ENCODE assay signal across 1 cellular context in genomic region chr15:63892794-63893441, GRCh38.
TF ChIP-seq lines count a peak whose summit lies in the region.

No MANE protein-coding gene starts in this region.

TF ChIP-seq in K562, 482 proteins besides CTCF, POLR2A, EP300 and RAD21 (continued from another document and continues in another):
- TF ChIP-seq ATF6 (CRISPR knock-in tag; IDR thresholded peaks at IDR 0.05) (no peak), ZNF431 (CRISPR knock-in tag; IDR thresholded peaks at IDR 0.05) (no peak), HSF4 (CRISPR knock-in tag; IDR thresholded peaks at IDR 0.05; ENCODE audit: borderline replicate concordance) (no peak), ZNF217 (CRISPR knock-in tag; IDR thresholded peaks at IDR 0.05) (no peak), FOXJ3 (CRISPR knock-in tag; IDR thresholded peaks at IDR 0.05) (no peak), IFI16 (CRISPR knock-in tag; IDR thresholded peaks at IDR 0.05) (no peak), THRA (IDR thresholded peaks at IDR 0.05) (no peak), TCF3 (CRISPR knock-in tag; IDR thresholded peaks at IDR 0.05) (peak; percentile 58; the same call in 1 of the 2 replicates), CC2D1A (IDR thresholded peaks at IDR 0.05) (no peak), PML (IDR thresholded peaks at IDR 0.05; ENCODE audit: low read length) (no peak), FOXA1 (IDR thresholded peaks at IDR 0.05; ENCODE audit: borderline replicate concordance) (no peak), SMARCA5 (IDR thresholded peaks at IDR 0.05) (no peak), HMG20A (CRISPR knock-in tag; conservative IDR thresholded peaks at IDR 0.05) (no peak), ZNF280A (IDR thresholded peaks at IDR 0.05; ENCODE audit: low read depth, partially characterized antibody) (no peak), PRMT5 (CRISPR knock-in tag; IDR thresholded peaks at IDR 0.05) (no peak), ZNF655 (CRISPR knock-in tag; IDR thresholded peaks at IDR 0.05) (no peak), MEF2D (tag; conservative IDR thresholded peaks at IDR 0.05; ENCODE audit: low read depth) (no peak), RBM25 (IDR thresholded peaks at IDR 0.05; ENCODE audit: low read depth, low read length, severe bottlenecking) (no peak), RBFOX2 (IDR thresholded peaks at IDR 0.05; ENCODE audit: low read depth, low read length) (no peak), THRB (CRISPR knock-in tag; conservative IDR thresholded peaks at IDR 0.05) (no peak), ZNF24 (IDR thresholded peaks at IDR 0.05) (no peak), KLF16 (IDR thresholded peaks at IDR 0.05) (no peak; the same call in 1 of the 2 replicates), TRIM25 (IDR thresholded peaks at IDR 0.05; ENCODE audit: borderline replicate concordance) (no peak), CBX3 (IDR thresholded peaks at IDR 0.05; ENCODE audit: borderline replicate concordance in 1 of 2, low read length in 2 of 2) (no peak), ZBTB40 (IDR thresholded peaks at IDR 0.05) (no peak), ZBTB40 (CRISPR knock-in tag; IDR thresholded peaks at IDR 0.05) (no peak), RAD51 (IDR thresholded peaks at IDR 0.05; ENCODE audit: borderline replicate concordance, low read depth) (no peak), SIN3B (IDR thresholded peaks at IDR 0.05; ENCODE audit: low read depth) (no peak), ZNF280B (CRISPR knock-in tag; IDR thresholded peaks at IDR 0.05) (no peak), POLR3G (IDR thresholded peaks at IDR 0.05; ENCODE audit: extremely low read depth, insufficient read length, insufficient replicate concordance) (no peak), KLF6 (CRISPR knock-in tag; IDR thresholded peaks at IDR 0.05; ENCODE audit: borderline replicate concordance) (no peak), TEAD2 (tag; IDR thresholded peaks at IDR 0.05) (no peak), ZNF239 (CRISPR knock-in tag; IDR thresholded peaks at IDR 0.05) (no peak), ZNF507 (tag; conservative IDR thresholded peaks at IDR 0.05) (no peak), DDX20 (tag; IDR thresholded peaks at IDR 0.05; ENCODE audit: low read depth) (no peak), SIN3A (IDR thresholded peaks at IDR 0.05; ENCODE audit: borderline replicate concordance in 2 of 2, control insufficient read depth in 1 of 2, low read depth in 2 of 2, low read length in 2 of 2) (no peak), MITF (IDR thresholded peaks at IDR 0.05) (no peak), ETS2 (tag; IDR thresholded peaks at IDR 0.05; ENCODE audit: borderline replicate concordance, poor library complexity, severe bottlenecking) (no peak), NFRKB (IDR thresholded peaks at IDR 0.05; ENCODE audit: low read depth) (no peak), PTBP1 (IDR thresholded peaks at IDR 0.05; ENCODE audit: low read depth, low read length) (no peak), ZNF583 (CRISPR knock-in tag; IDR thresholded peaks at IDR 0.05) (0 out of 2 replicates have a peak, but pooled peaks have one; percentile 31), STAT5B (CRISPR knock-in tag; IDR thresholded peaks at IDR 0.05) (no peak), ZFP36 (IDR thresholded peaks at IDR 0.05; ENCODE audit: low read depth, low read length, partially characterized antibody) (no peak)
